Comparison of ENCODE assay signal across 1 cellular context in genomic region chr11:27926469-27926868, GRCh38.
TF ChIP-seq lines count a peak whose summit lies in the region.

No MANE protein-coding gene starts in this region.

TF ChIP-seq in SK-N-SH, 30 proteins besides CTCF, POLR2A, EP300 and RAD21 (continued from another document):
- TF ChIP-seq SIN3A (IDR thresholded peaks at IDR 0.05; ENCODE audit: borderline replicate concordance, low read depth, low read length) (no peak), POLR2AphosphoS5 (IDR thresholded peaks at IDR 0.05; ENCODE audit: low read depth, low read length) (no peak), TEAD4 (IDR thresholded peaks at IDR 0.05; ENCODE audit: borderline replicate concordance, insufficient read depth) (no peak), EZH2phosphoT487 (IDR thresholded peaks at IDR 0.05; ENCODE audit: borderline replicate concordance, low read depth) (no peak), RCOR1 (IDR thresholded peaks at IDR 0.05; ENCODE audit: low read length) (no peak)
